Comparison of ENCODE assay signal across 36 cellular contexts in genomic region chr18:61167902-61168301, GRCh38.
DNase-seq lines count a peak whose midpoint lies in the region; ATAC-seq, FAIRE-seq and TF ChIP-seq lines count a peak whose summit lies in the region.
"Had no signal": no experiment of that assay in that cellular context is flagged by ENCODE, and none has a peak within 500 bp of the region (broad histone marks: within the 10 kb centered on the region; RNA-seq: fewer than 3 reads in every experiment).

No MANE protein-coding gene starts in this region.

- H3K36me3 ChIP-seq in neural cell (ENCODE audit: insufficient read depth, low read length): no peaks in the 10 kb centered on the region
- no peaks in the 10 kb centered on the region for H3K36me3 ChIP-seq in gastrocnemius medialis
- H3K36me3 ChIP-seq: BE2C; BLaER1; BLaER1 treated with 17β-estradiol and CSF1 and Interleukin-3, amounts not matched to agents 10 nM and 100 nM had no signal

- no peaks in the 10 kb centered on the region for H3K36me3 Mint-ChIP-seq in neural crest cell (ENCODE audit: low read depth)
- H3K36me3 Mint-ChIP-seq: CD14-positive monocyte; CD4-positive, alpha-beta memory T cell; CD4-positive, CD25-positive, alpha-beta regulatory T cell; CD8-positive, alpha-beta memory T cell; CD8-positive, alpha-beta T cell had no signal

- no peak overlapping the region for H3K27ac ChIP-seq in neural cell (ENCODE audit: low read length)
- no peak overlapping the region for H3K27ac ChIP-seq in gastrocnemius medialis
- H3K27ac ChIP-seq: 22Rv1; A549; BLaER1; BLaER1 treated with 17β-estradiol and CSF1 and Interleukin-3, amounts not matched to agents 10 nM and 100 nM; C4-2B had no signal

- in situ Hi-C loops in gastrocnemius medialis (cut with MboI; ENCODE audit: low sequenced_read_pairs in 4 of 4): no loop called here

- H4K20me1 ChIP-seq in neural cell (ENCODE audit: insufficient read depth): no peaks in the 10 kb centered on the region
- H4K20me1 ChIP-seq: BLaER1; BLaER1 treated with 17β-estradiol and CSF1 and Interleukin-3, amounts not matched to agents 10 nM and 100 nM had no signal

- FAIRE-seq in endometrium (lab: Jason Lieb, UNC): peak; percentile 35
- FAIRE-seq in frontal cortex (lab: Jason Lieb, UNC): peak; percentile 13
- FAIRE-seq: A204.1, A549 had no signal

- H3K4me2 ChIP-seq in neural cell (ENCODE audit: low read length): no peak overlapping the region
- H3K4me2 ChIP-seq: A549; BLaER1; BLaER1 treated with 17β-estradiol and CSF1 and Interleukin-3, amounts not matched to agents 10 nM and 100 nM had no signal

- DNase-seq in frontal cortex (ENCODE audit: low spot score in 2 of 2) (no peak), neural crest cell (ENCODE audit: low read depth, low spot score) (no peak), gastrocnemius medialis (no peak)
- DNase-seq in stimulated activated CD4-positive, alpha-beta T cell treated with anti-CD3 and anti-CD28 coated beads, Interleukin-4, amount 100 ng/mL, for 24 hours: no peak
- no peak for DNase-seq in activated CD4-positive, CD25-positive, alpha-beta regulatory T cell (lab: John Stamatoyannopoulos, UW)
- DNase-seq: 8988T; ACHN; AML-193; BE2C; C1 segment of cervical spinal cord; Caco-2; Calu3; CD4-positive, alpha-beta memory T cell; CD4-positive, alpha-beta T cell; CD4-positive, CD25-positive, alpha-beta regulatory T cell; CD8-positive, alpha-beta memory T cell; CD8-positive, alpha-beta T cell; COR-L47; DMS 273 treated with DMSO at 0.1 percent for 48 hours; DMS153; DMS53; DMS79; DMS79 treated with DMSO at 0.1 percent for 48 hours; DND-41; EL had no signal

- H3K27me3 Mint-ChIP-seq in neural crest cell (ENCODE audit: low read depth): no peaks in the 10 kb centered on the region
- H3K27me3 Mint-ChIP-seq: B cell; CD4-positive, alpha-beta memory T cell; CD4-positive, alpha-beta T cell; CD4-positive, CD25-positive, alpha-beta regulatory T cell; CD8-positive, alpha-beta memory T cell had no signal

- TF ChIP-seq POLR2A in gastrocnemius medialis (IDR thresholded peaks at IDR 0.05): no peak

- H3K4me1 Mint-ChIP-seq in neural crest cell: no peaks in the 10 kb centered on the region
- H3K4me1 Mint-ChIP-seq: B cell; CD14-positive monocyte; CD4-positive, alpha-beta memory T cell; CD4-positive, CD25-positive, alpha-beta regulatory T cell; CD8-positive, alpha-beta memory T cell had no signal

- H3K79me2 ChIP-seq in neural cell (replicated peaks; ENCODE audit: insufficient read depth, low read length): no peaks in the 10 kb centered on the region

- H3F3A ChIP-seq in neural cell (ENCODE audit: insufficient read depth, low read length, poor library complexity, severe bottlenecking): no peaks in the 10 kb centered on the region

- H3K4me3 Mint-ChIP-seq in neural crest cell: no peak overlapping the region
- H3K4me3 Mint-ChIP-seq: B cell; CD14-positive monocyte; CD4-positive, alpha-beta memory T cell; CD4-positive, alpha-beta T cell; CD4-positive, CD25-positive, alpha-beta regulatory T cell; CD8-positive, alpha-beta memory T cell; CD8-positive, alpha-beta T cell had no signal

- H3K27me3 ChIP-seq in neural cell (ENCODE audit: insufficient read depth, low read depth, low read length) (no peaks in the 10 kb centered on the region), gastrocnemius medialis (no peaks in the 10 kb centered on the region)
- H3K27me3 ChIP-seq: BE2C; BLaER1; BLaER1 treated with 17β-estradiol and CSF1 and Interleukin-3, amounts not matched to agents 10 nM and 100 nM had no signal

- no peak overlapping the region for H2AFZ ChIP-seq in neural cell (ENCODE audit: low read depth, low read length)

- peak overlapping the region; percentile 32 for H3K27ac Mint-ChIP-seq in neural crest cell (ENCODE audit: unreplicated experiment)
- H3K27ac Mint-ChIP-seq: B cell; CD14-positive monocyte; CD4-positive, alpha-beta memory T cell; CD4-positive, alpha-beta T cell; CD4-positive, CD25-positive, alpha-beta regulatory T cell; CD8-positive, alpha-beta memory T cell; CD8-positive, alpha-beta T cell had no signal

- no peak overlapping the region for H3K4me3 ChIP-seq in neural cell (ENCODE audit: low read length)
- no peak overlapping the region for H3K4me3 ChIP-seq in gastrocnemius medialis
- H3K4me3 ChIP-seq: A549; BLaER1; BLaER1 treated with 17β-estradiol and CSF1 and Interleukin-3, amounts not matched to agents 10 nM and 100 nM had no signal

- intact Hi-C loops in gastrocnemius medialis (cut with DNase I; ENCODE audit: low total_unique reads): no loop called here

- H3K9me2 ChIP-seq in neural cell (ENCODE audit: insufficient read depth, low read length): no peaks in the 10 kb centered on the region

- no peak overlapping the region for H3K9ac ChIP-seq in neural cell (ENCODE audit: low read length)
- H3K9ac ChIP-seq: BLaER1; BLaER1 treated with 17β-estradiol and CSF1 and Interleukin-3, amounts not matched to agents 10 nM and 100 nM had no signal

- TF ChIP-seq CTCF in neural cell (IDR thresholded peaks at IDR 0.05; ENCODE audit: poor library complexity, severe bottlenecking) (no peak), neural crest cell (conservative IDR thresholded peaks at IDR 0.05) (no peak), gastrocnemius medialis (IDR thresholded peaks at IDR 0.05 in 4 of 5, conservative IDR thresholded peaks at IDR 0.05 in 1 of 5) (no peak)

- H3K9me3 ChIP-seq in neural cell (ENCODE audit: low read length) (no peaks in the 10 kb centered on the region), gastrocnemius medialis (no peaks in the 10 kb centered on the region)
- H3K9me3 ChIP-seq: A549; BE2C; BLaER1; BLaER1 treated with 17β-estradiol and CSF1 and Interleukin-3, amounts not matched to agents 10 nM and 100 nM; Caco-2 had no signal

- no peaks in the 10 kb centered on the region for H3K4me1 ChIP-seq in gastrocnemius medialis
- H3K4me1 ChIP-seq: A549; BE2C; BLaER1; BLaER1 treated with 17β-estradiol and CSF1 and Interleukin-3, amounts not matched to agents 10 nM and 100 nM; Caco-2 had no signal

- no peak for TF ChIP-seq RAD21 in neural cell (conservative IDR thresholded peaks at IDR 0.05)

- no peaks in the 10 kb centered on the region for H3K9me3 Mint-ChIP-seq in neural crest cell
- H3K9me3 Mint-ChIP-seq: CD8-positive, alpha-beta T cell had no signal

- ATAC-seq in HG03196 (IDR thresholded peaks at IDR 0.05; ENCODE audit: unreplicated experiment) (no peak), gastrocnemius medialis (no peak)
- ATAC-seq: A549; CD8-positive, alpha-beta T cell had no signal

- peak; percentile 92 for TF ChIP-seq EP300 in neural cell (conservative IDR thresholded peaks at IDR 0.05; ENCODE audit: poor library complexity, severe bottlenecking)

TF ChIP-seq in neural cell, 6 proteins besides CTCF, POLR2A, EP300 and RAD21:
- TF ChIP-seq SMC3 (conservative IDR thresholded peaks at IDR 0.05; ENCODE audit: poor library complexity) (no peak), POLR2AphosphoS5 (IDR thresholded peaks at IDR 0.05) (peak; percentile 30), EZH2 (IDR thresholded peaks at IDR 0.05; ENCODE audit: borderline replicate concordance, insufficient read depth, low read length, poor library complexity, severe bottlenecking) (no peak), TAF1 (IDR thresholded peaks at IDR 0.05; ENCODE audit: low read depth) (no peak), REST (IDR thresholded peaks at IDR 0.05; ENCODE audit: borderline replicate concordance) (no peak), MXI1 (conservative IDR thresholded peaks at IDR 0.05; ENCODE audit: poor library complexity, severe bottlenecking) (no peak)
